Comparison of ENCODE assay signal across 9 cellular contexts in the genomic region with DNA sequence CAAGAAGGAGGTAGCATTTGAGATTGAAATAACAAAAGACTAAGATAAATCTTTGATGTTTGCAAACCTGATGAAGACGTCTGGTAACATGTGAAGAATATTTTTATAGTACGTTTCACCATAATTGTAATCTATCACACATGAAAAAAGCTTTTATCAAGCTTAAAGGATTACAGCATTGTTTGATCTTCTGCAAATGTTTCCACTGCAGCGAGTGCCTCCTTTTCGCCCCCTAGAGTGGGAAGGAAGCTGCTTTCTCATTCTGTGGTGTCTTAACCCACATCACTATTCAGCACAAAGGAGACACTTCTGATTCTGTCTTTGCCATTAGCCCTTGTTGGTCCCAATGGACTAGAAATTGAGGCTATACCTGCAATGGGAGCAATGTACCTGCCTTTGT. TPM values are rescaled to one million over a fixed set of nuclear protein-coding genes. Genes with fewer than 3 reads are reported as not detected.
DNase-seq lines count a peak whose midpoint lies in the region; ATAC-seq and TF ChIP-seq lines count a peak whose summit lies in the region.
"Had no signal": no experiment of that assay in that cellular context is flagged by ENCODE, and none has a peak within 500 bp of the region (broad histone marks: within the 10 kb centered on the region; RNA-seq: fewer than 3 reads in every experiment).

No MANE protein-coding gene starts in this region.

- peak overlapping the region in 1 of 3 donors; percentile 10 for H3K4me3 Mint-ChIP-seq in T-cell
- H3K4me3 Mint-ChIP-seq in chondrocyte (ENCODE audit: unreplicated experiment), result no peak overlapping the region

- DNase-seq in activated CD8-positive, alpha-beta memory T cell treated with anti-CD3 and anti-CD28 coated beads, Interleukin-2, amount 50 U/mL, for 1 hour (ENCODE audit: extremely low read depth), result peak; percentile 21
- DNase-seq in activated CD8-positive, alpha-beta memory T cell treated with anti-CD3 and anti-CD28 coated beads, Interleukin-2, amount 50 U/mL, for 48 hours, result no peak
- DNase-seq in T-cell (peak in 27 of 34 experiments; percentile 0 to 46 (median 23)), chondrocyte (ENCODE audit: low spot score) (no peak), NCI-H1105 (lab: John Stamatoyannopoulos, UW) (no peak), OCI-M2 (lab: John Stamatoyannopoulos, UW; ENCODE audit: unreplicated experiment) (no peak), pons (ENCODE audit: low spot score) (no peak)
- peak; percentile 25 for DNase-seq in stimulated activated CD4-positive, alpha-beta T cell treated with anti-CD3 and anti-CD28 coated beads, Interleukin-4, amount 100 ng/mL, for 24 hours
- DNase-seq: NCI-H146 had no signal

- no peaks in the 10 kb centered on the region for H3K36me3 Mint-ChIP-seq in T-cell
- no peaks in the 10 kb centered on the region for H3K36me3 Mint-ChIP-seq in chondrocyte (ENCODE audit: low read depth)

- H3K27me3 Mint-ChIP-seq in T-cell, result no peaks in the 10 kb centered on the region
- H3K27me3 Mint-ChIP-seq in chondrocyte (ENCODE audit: low read depth), result peaks cover 8% of the 10 kb centered on the region

- H3K9me3 Mint-ChIP-seq in T-cell (no peaks in the 10 kb centered on the region), chondrocyte (ENCODE audit: low read depth) (no peaks in the 10 kb centered on the region)

- CTCF ChIA-PET in T-cell (lab: Charles Lee), result interaction anchor here (0.5 to 2.0 kb wide), 10 partner anchors 27 to 1952 kb away, joined by 3 to 14 read pairs (median 4); a partner anchor contains a TSS

- peak in 3 of 4 experiments; percentile 81 to 95 (median 82) for ATAC-seq in T-cell (replicated peaks in 1 of 4)

- peak; percentile 43 for TF ChIP-seq CTCF in chondrocyte (IDR thresholded peaks at IDR 0.05)

- H3K27ac Mint-ChIP-seq in T-cell, result no peak overlapping the region
- no peak overlapping the region for H3K27ac Mint-ChIP-seq in chondrocyte (ENCODE audit: unreplicated experiment)

- POLR2A ChIA-PET in T-cell (lab: Charles Lee), result interaction anchor here (0.5 to 0.6 kb wide), 2 partner anchors 13 to 188 kb away, joined by 3 to 4 read pairs; no protein-coding TSS in a partner anchor

- H3K4me1 Mint-ChIP-seq in T-cell (peaks cover 28 to 36% (median 30%) of the 10 kb centered on the region in 3 donors), chondrocyte (ENCODE audit: low read depth) (no peaks in the 10 kb centered on the region)

RNA-seq across cellular contexts. Expression of a gene that starts 46.0 kb away (rescaled TPM):
- total RNA-seq in T-cell (1 to 10 TPM; 1.3 to 3.5 (median 2.9) TPM), chondrocyte (not detected in 3 replicates)

Comparison
In these comparisons a context has a peak if more than half of its experiments do, and no peak if none do; other contexts are left out.
1. DNase-seq: peak in activated CD8-positive, alpha-beta memory T cell treated with anti-CD3 and anti-CD28 coated beads, Interleukin-2, amount 50 U/mL, for 1 hour (single experiment), T-cell (27 of 34) and stimulated activated CD4-positive, alpha-beta T cell treated with anti-CD3 and anti-CD28 coated beads, Interleukin-4, amount 100 ng/mL, for 24 hours (single experiment); none in activated CD8-positive, alpha-beta memory T cell treated with anti-CD3 and anti-CD28 coated beads, Interleukin-2, amount 50 U/mL, for 48 hours (single experiment), chondrocyte (single experiment), NCI-H1105 (single experiment), OCI-M2 (single experiment) and pons (single experiment).